Comparison of ENCODE assay signal across 20 cellular contexts in the genomic region with DNA sequence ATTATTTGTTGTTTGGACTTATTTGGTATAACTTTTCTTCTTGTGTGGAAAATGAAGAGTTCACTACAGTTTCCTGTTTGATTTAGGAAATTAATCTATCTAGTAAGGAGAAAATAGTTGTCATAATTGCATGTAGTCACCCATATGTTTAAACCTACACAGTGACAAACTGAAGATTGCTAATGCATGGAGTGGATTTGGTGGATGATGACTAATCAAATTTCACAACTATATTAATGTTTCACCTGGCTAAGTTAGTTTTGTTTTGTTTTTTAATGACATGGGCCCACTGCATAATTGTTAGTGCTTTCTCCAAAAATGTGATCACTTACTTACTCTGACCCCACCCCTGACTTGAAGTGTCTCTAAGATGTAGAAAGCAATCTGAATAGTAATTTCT.
"Had no signal": no experiment of that assay in that cellular context is flagged by ENCODE, and none has a peak within 500 bp of the region (broad histone marks: within the 10 kb centered on the region; RNA-seq: fewer than 3 reads in every experiment).

No MANE protein-coding gene starts in this region.

- H3K4me1 Mint-ChIP-seq: activated CD8-positive, alpha-beta memory T cell treated with anti-CD3 and anti-CD28 coated beads, Interleukin-2, amount 10 ng/mL, durations not matched to agents 7 days and 5 days; activated naive CD4-positive, alpha-beta T cell treated with anti-CD3 and anti-CD28 coated beads, Interleukin-2, amount 10 ng/mL, durations not matched to agents 7 days and 5 days; immature natural killer cell; neural progenitor cell; T-cell had no signal

- H3K4me3 ChIP-seq: adrenal gland, esophagus muscularis mucosa, lung, neural progenitor cell, sigmoid colon, spleen, stomach, testis, upper lobe of left lung had no signal

- H3K9me3 Mint-ChIP-seq: activated CD4-positive, alpha-beta memory T cell treated with anti-CD3 and anti-CD28 coated beads for 36 hours; activated naive CD4-positive, alpha-beta T cell treated with anti-CD3 and anti-CD28 coated beads, Interleukin-2, amount 10 ng/mL, durations not matched to agents 7 days and 5 days; activated T-cell treated with anti-CD3 and anti-CD28 coated beads, Interleukin-2, amount 50 U/mL, for 24 hours; immature natural killer cell; neural progenitor cell; T-cell had no signal

- DNase-seq: activated CD4-positive, alpha-beta memory T cell treated with anti-CD3 and anti-CD28 coated beads for 36 hours; activated CD8-positive, alpha-beta memory T cell treated with anti-CD3 and anti-CD28 coated beads, Interleukin-2, amount 10 ng/mL, durations not matched to agents 7 days and 5 days; activated naive CD4-positive, alpha-beta T cell treated with anti-CD3 and anti-CD28 coated beads, Interleukin-2, amount 10 ng/mL, durations not matched to agents 7 days and 5 days; activated T-cell treated with anti-CD3 and anti-CD28 coated beads, Interleukin-2, amount 50 U/mL, for 24 hours; adrenal gland; foreskin melanocyte; head of caudate nucleus; immature natural killer cell; left colon; midbrain; sigmoid colon; spleen; stomach; T-cell; testis; upper lobe of left lung had no signal

- H3K27ac Mint-ChIP-seq: activated CD4-positive, alpha-beta memory T cell treated with anti-CD3 and anti-CD28 coated beads for 36 hours; activated CD8-positive, alpha-beta memory T cell treated with anti-CD3 and anti-CD28 coated beads, Interleukin-2, amount 10 ng/mL, durations not matched to agents 7 days and 5 days; activated naive CD4-positive, alpha-beta T cell treated with anti-CD3 and anti-CD28 coated beads, Interleukin-2, amount 10 ng/mL, durations not matched to agents 7 days and 5 days; activated T-cell treated with anti-CD3 and anti-CD28 coated beads, Interleukin-2, amount 50 U/mL, for 24 hours; immature natural killer cell; neural progenitor cell; T-cell had no signal

- H3K27me3 Mint-ChIP-seq: activated CD4-positive, alpha-beta memory T cell treated with anti-CD3 and anti-CD28 coated beads for 36 hours; activated CD8-positive, alpha-beta memory T cell treated with anti-CD3 and anti-CD28 coated beads, Interleukin-2, amount 10 ng/mL, durations not matched to agents 7 days and 5 days; activated naive CD4-positive, alpha-beta T cell treated with anti-CD3 and anti-CD28 coated beads, Interleukin-2, amount 10 ng/mL, durations not matched to agents 7 days and 5 days; activated T-cell treated with anti-CD3 and anti-CD28 coated beads, Interleukin-2, amount 50 U/mL, for 24 hours; T-cell had no signal

- H3K4me3 Mint-ChIP-seq: activated CD4-positive, alpha-beta memory T cell treated with anti-CD3 and anti-CD28 coated beads for 36 hours; activated CD8-positive, alpha-beta memory T cell treated with anti-CD3 and anti-CD28 coated beads, Interleukin-2, amount 10 ng/mL, durations not matched to agents 7 days and 5 days; activated naive CD4-positive, alpha-beta T cell treated with anti-CD3 and anti-CD28 coated beads, Interleukin-2, amount 10 ng/mL, durations not matched to agents 7 days and 5 days; activated T-cell treated with anti-CD3 and anti-CD28 coated beads, Interleukin-2, amount 50 U/mL, for 24 hours; immature natural killer cell; neural progenitor cell; T-cell had no signal

- H3K36me3 ChIP-seq: adrenal gland, neural progenitor cell, spleen had no signal

- ATAC-seq: activated CD8-positive, alpha-beta memory T cell treated with anti-CD3 and anti-CD28 coated beads, Interleukin-2, amount 10 ng/mL, durations not matched to agents 7 days and 5 days; left colon; T-cell had no signal

- H3K27me3 ChIP-seq: adrenal gland, esophagus muscularis mucosa, neural progenitor cell, sigmoid colon, spleen, stomach, testis, upper lobe of left lung had no signal

- H3K36me3 Mint-ChIP-seq: activated CD4-positive, alpha-beta memory T cell treated with anti-CD3 and anti-CD28 coated beads for 36 hours; activated CD8-positive, alpha-beta memory T cell treated with anti-CD3 and anti-CD28 coated beads, Interleukin-2, amount 10 ng/mL, durations not matched to agents 7 days and 5 days; activated naive CD4-positive, alpha-beta T cell treated with anti-CD3 and anti-CD28 coated beads, Interleukin-2, amount 10 ng/mL, durations not matched to agents 7 days and 5 days; neural progenitor cell; T-cell had no signal

- H3K9me3 ChIP-seq: esophagus muscularis mucosa, sigmoid colon, spleen, stomach, testis, upper lobe of left lung had no signal

- H3K27ac ChIP-seq: adrenal gland, esophagus muscularis mucosa, neural progenitor cell, sigmoid colon, spleen, stomach, testis, upper lobe of left lung, VCaP had no signal

- H3K4me1 ChIP-seq: adrenal gland, esophagus muscularis mucosa, neural progenitor cell, sigmoid colon, spleen, stomach, testis, upper lobe of left lung had no signal
